1 cellular context compared by ENCODE assay signal in genomic region chr1:66450847-66451246, GRCh38.
TF ChIP-seq lines count a peak whose summit lies in the region.

No MANE protein-coding gene starts in this region.

TF ChIP-seq in HCT116, 20 proteins besides CTCF, POLR2A, EP300 and RAD21 (continued from another document):
- no peak for TF ChIP-seq ZBTB33 (IDR thresholded peaks at IDR 0.05; ENCODE audit: extremely low read depth, insufficient replicate concordance, low read length)
